ENCODE assay signal across 8 cellular contexts in the genomic region with DNA sequence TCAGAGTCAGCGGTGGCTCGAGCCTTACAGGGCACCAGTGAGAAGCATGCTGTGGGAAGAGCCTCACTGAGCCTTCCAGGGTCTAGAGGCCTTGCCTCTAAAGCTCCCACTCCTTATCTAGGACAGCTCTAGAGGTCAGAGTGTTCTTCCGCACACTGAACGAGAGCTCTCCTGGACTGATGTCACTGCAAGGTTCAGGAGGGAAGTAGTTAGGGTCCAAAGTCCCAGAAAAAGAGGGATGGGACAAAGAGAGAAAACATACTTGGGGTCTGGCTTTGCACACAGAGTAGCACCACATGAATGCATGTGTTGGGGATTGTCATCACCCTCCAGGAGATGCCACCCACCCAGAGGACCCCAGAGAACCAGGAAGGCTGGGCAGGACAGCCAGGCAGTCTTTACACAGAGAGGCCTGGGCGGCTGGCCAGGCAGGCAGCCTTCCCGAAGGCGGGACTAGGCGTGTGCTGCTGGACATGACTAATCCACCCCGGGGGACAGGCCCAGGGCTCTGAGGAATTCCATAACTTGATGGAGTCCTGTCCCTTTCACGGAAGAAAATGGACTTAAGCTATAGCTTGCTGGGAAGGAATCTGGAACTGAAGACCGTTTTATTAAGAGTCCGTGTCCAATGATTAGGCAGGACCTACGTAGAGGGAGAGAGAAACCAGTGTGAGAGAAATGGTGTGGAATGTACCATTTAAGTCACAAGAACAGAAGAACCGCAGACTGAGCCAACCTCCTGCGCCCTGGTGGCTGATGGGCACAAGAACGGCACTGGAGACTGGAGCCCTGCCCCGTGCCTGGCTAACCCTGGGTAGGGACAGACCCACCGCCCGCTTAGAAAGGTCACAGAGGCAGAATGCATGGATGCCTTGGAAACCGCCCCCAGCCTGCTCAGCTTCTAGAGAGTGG. TPM values are rescaled to one million over a fixed set of nuclear protein-coding genes. Genes with fewer than 3 reads are reported as not detected.
DNase-seq lines count a peak whose midpoint lies in the region; ATAC-seq and TF ChIP-seq lines count a peak whose summit lies in the region.

No MANE protein-coding gene starts in this region.

- WGBS in SK-N-SH (ENCODE audit: low lambda C conversion rate), result 58% methylated on average over 12 of the region's 20 CpGs

- peak overlapping the region; percentile 60 to 97 for H3K27ac ChIP-seq in SK-N-SH (ENCODE audit: low read depth in 2 of 2, low read length in 1 of 2)
- H3K27ac ChIP-seq in GM23338 (ENCODE audit: low read depth), result no peak overlapping the region

- ATAC-seq in GM23338, result no peak
- no peak for ATAC-seq in GM19328 (IDR thresholded peaks at IDR 0.05; ENCODE audit: unreplicated experiment)
- ATAC-seq in HG02970 (IDR thresholded peaks at IDR 0.05; ENCODE audit: low FRiP score, unreplicated experiment), result no peak

- H3K27ac Mint-ChIP-seq in osteocyte (ENCODE audit: unreplicated experiment), result peak overlapping the region; percentile 94
- H3K27ac Mint-ChIP-seq in GM23338, result no peak overlapping the region

- H4K20me1 ChIP-seq in SK-N-SH (ENCODE audit: insufficient read depth), result peaks cover 84% of the 10 kb centered on the region
- peaks cover 40% of the 10 kb centered on the region for H4K20me1 ChIP-seq in GM23338 (replicated peaks; ENCODE audit: insufficient read depth)

- no peaks in the 10 kb centered on the region for H3K9me3 ChIP-seq in SK-N-SH

- H3K36me3 ChIP-seq in SK-N-SH (replicated peaks in 1 of 2; ENCODE audit: control insufficient read depth in 1 of 2, insufficient read depth in 2 of 2, low read length in 1 of 2) (peaks cover 10 to 65% of the 10 kb centered on the region in 2 experiments), GM23338 (ENCODE audit: insufficient read depth) (peaks cover 8% of the 10 kb centered on the region; the same call in 1 of the 2 replicates)

- H3K4me1 Mint-ChIP-seq in osteocyte (ENCODE audit: unreplicated experiment), result peaks cover 85% of the 10 kb centered on the region
- peaks cover 18% of the 10 kb centered on the region for H3K4me1 Mint-ChIP-seq in GM23338

- H3K4me3 ChIP-seq in SK-N-SH (ENCODE audit: low read depth in 2 of 2, low read length in 1 of 2) (no peak overlapping the region), GM23338 (no peak overlapping the region)

- H3K36me3 Mint-ChIP-seq in osteocyte (ENCODE audit: unreplicated experiment) (peaks cover 25% of the 10 kb centered on the region), GM23338 (ENCODE audit: low read depth) (peaks cover 62% of the 10 kb centered on the region)

- no peak for TF ChIP-seq RAD21 in SK-N-SH (IDR thresholded peaks at IDR 0.05; ENCODE audit: low read length)

- no peak for TF ChIP-seq EP300 in SK-N-SH (IDR thresholded peaks at IDR 0.05; ENCODE audit: borderline replicate concordance in 1 of 2, low read depth in 1 of 2, low read length in 1 of 2)

- peak overlapping the region; percentile 53 for H3K4me3 Mint-ChIP-seq in osteocyte (ENCODE audit: unreplicated experiment)
- H3K4me3 Mint-ChIP-seq in GM23338, result no peak overlapping the region

- H3K27me3 ChIP-seq in SK-N-SH (ENCODE audit: insufficient read depth) (no peaks in the 10 kb centered on the region), GM23338 (ENCODE audit: insufficient read depth) (no peaks in the 10 kb centered on the region)

- H3K9ac ChIP-seq in SK-N-SH, result peak overlapping the region; percentile 33; the same call in 1 of the 2 replicates

- no peaks in the 10 kb centered on the region for H3K27me3 Mint-ChIP-seq in osteocyte (ENCODE audit: unreplicated experiment)
- peaks cover 23% of the 10 kb centered on the region for H3K27me3 Mint-ChIP-seq in GM23338 (ENCODE audit: insufficient read depth, low read depth, poor library complexity)

- DNase-seq in AG09319 (ENCODE audit: extremely low read depth, low read depth) (peak; percentile 63), SK-N-SH (no peak), fibroblast of the conjunctiva (ENCODE audit: low read depth) (peak; percentile 64), osteocyte (ENCODE audit: extremely low spot score, unreplicated experiment) (peak; percentile 93), GM23338 (ENCODE audit: low spot score) (no peak), COR-L47 (lab: John Stamatoyannopoulos, UW) (no peak)

- TF ChIP-seq CTCF in AG09319 (IDR thresholded peaks at IDR 0.05; ENCODE audit: low read depth, low read length) (no peak), SK-N-SH (IDR thresholded peaks at IDR 0.05) (peak; percentile 22; the same call in 1 of the 2 replicates), osteocyte (IDR thresholded peaks at IDR 0.05) (no peak), GM23338 (conservative IDR thresholded peaks at IDR 0.05; ENCODE audit: low read depth in 2 of 2) (no peak)

- CTCF ChIA-PET in SK-N-SH (lab: Yijun Ruan, JAX), result interaction anchor here (0.9 to 7.2 kb wide), 2 partner anchors 17 to 72 kb away, joined by 3 to 39 read pairs; no protein-coding TSS in a partner anchor

- peaks cover 77% of the 10 kb centered on the region for H3K79me2 ChIP-seq in SK-N-SH (ENCODE audit: insufficient read depth)
- H3K79me2 ChIP-seq in GM23338 (replicated peaks; ENCODE audit: insufficient read depth), result peaks cover 21% of the 10 kb centered on the region

- H3K4me1 ChIP-seq in SK-N-SH (ENCODE audit: control insufficient read depth in 1 of 2, insufficient read depth in 2 of 2, low read depth in 1 of 2, low read length in 1 of 2), result peaks cover 17 to 47% of the 10 kb centered on the region in 2 experiments
- H3K4me1 ChIP-seq in GM23338 (ENCODE audit: insufficient read depth), result peaks cover 6% of the 10 kb centered on the region

- peak overlapping the region; percentile 41; the same call in 1 of the 2 replicates for H3K4me2 ChIP-seq in SK-N-SH
- H3K4me2 ChIP-seq in GM23338, result no peak overlapping the region

- POLR2A ChIA-PET in SK-N-SH (lab: Yijun Ruan, JAX), result interaction anchor here (0.6 kb wide), 1 partner anchor 12 kb away, joined by 3 read pairs; no protein-coding TSS in a partner anchor

- H3K9me2 ChIP-seq in SK-N-SH, result no peaks in the 10 kb centered on the region
- H3K9me2 ChIP-seq in GM23338 (ENCODE audit: insufficient read depth), result no peaks in the 10 kb centered on the region

- H3F3A ChIP-seq in SK-N-SH (replicated peaks; ENCODE audit: insufficient read depth), result peaks cover 33% of the 10 kb centered on the region
- peaks cover 10% of the 10 kb centered on the region for H3F3A ChIP-seq in GM23338 (replicated peaks; ENCODE audit: low read depth)

- H3K9me3 Mint-ChIP-seq in osteocyte (ENCODE audit: unreplicated experiment), result no peaks in the 10 kb centered on the region
- no peaks in the 10 kb centered on the region; the same call in 2 of the 3 replicates for H3K9me3 Mint-ChIP-seq in GM23338

- H2AFZ ChIP-seq in SK-N-SH (ENCODE audit: low read depth) (no peak overlapping the region), GM23338 (no peak overlapping the region)

TF ChIP-seq in SK-N-SH, 30 proteins besides CTCF, POLR2A, EP300 and RAD21 (continues in another document):
- no peak for TF ChIP-seq NRF1 (IDR thresholded peaks at IDR 0.05; ENCODE audit: low read depth, low read length)
- TF ChIP-seq, protein P1, sequence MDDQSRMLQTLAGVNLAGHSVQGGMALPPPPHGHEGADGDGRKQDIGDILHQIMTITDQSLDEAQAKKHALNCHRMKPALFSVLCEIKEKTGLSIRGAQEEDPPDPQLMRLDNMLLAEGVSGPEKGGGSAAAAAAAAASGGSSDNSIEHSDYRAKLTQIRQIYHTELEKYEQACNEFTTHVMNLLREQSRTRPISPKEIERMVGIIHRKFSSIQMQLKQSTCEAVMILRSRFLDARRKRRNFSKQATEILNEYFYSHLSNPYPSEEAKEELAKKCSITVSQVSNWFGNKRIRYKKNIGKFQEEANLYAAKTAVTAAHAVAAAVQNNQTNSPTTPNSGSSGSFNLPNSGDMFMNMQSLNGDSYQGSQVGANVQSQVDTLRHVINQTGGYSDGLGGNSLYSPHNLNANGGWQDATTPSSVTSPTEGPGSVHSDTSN (IDR thresholded peaks at IDR 0.05), result peak; percentile 68
- TF ChIP-seq EZH2phosphoT487 (IDR thresholded peaks at IDR 0.05; ENCODE audit: borderline replicate concordance, low read depth), result no peak

TF ChIP-seq in GM23338, 12 proteins besides CTCF, POLR2A, EP300 and RAD21:
- TF ChIP-seq ZNF331 (CRISPR knock-in tag; IDR thresholded peaks at IDR 0.05; ENCODE audit: low read depth), result no peak
- TF ChIP-seq POLR2AphosphoS5 (IDR thresholded peaks at IDR 0.05; ENCODE audit: low read depth), result no peak

RNA-seq across cellular contexts. Expression of gene EPHX3, which starts 16.7 kb away (rescaled TPM):
- polyA plus RNA-seq in SK-N-SH (2012; rRNA removed) (0.15 and 0.28 TPM in 2 replicates), GM23338 (2016; fragmentation: Nextera tagmentation; extraction: Ambion mirVana) (19.7 and 19.8 TPM in 2 replicates)
- 0.03 and 0.04 TPM in 2 replicates for polyA plus RNA-seq in SK-N-SH (2012; cell fraction: cytosol; rRNA removed)
- 0.65 and 1.2 TPM in 2 replicates for polyA plus RNA-seq in SK-N-SH (2012; cell fraction: nucleus; rRNA removed)
- not detected in 2 replicates for total RNA-seq in osteocyte
- total RNA-seq in GM23338 (2014; rRNA removed; shearing (Covaris generic)), result 15.0 and 24.8 TPM in 2 replicates

RNA-seq across cellular contexts. Expression of gene NOTCH3, which starts 48.1 kb away (rescaled TPM):
- 4.5 and 7.0 TPM in 2 replicates for polyA plus RNA-seq in SK-N-SH (2012; rRNA removed)
- 2.8 and 5.1 TPM in 2 replicates for polyA plus RNA-seq in SK-N-SH (2012; cell fraction: cytosol; rRNA removed)
- 9.9 and 11.8 TPM in 2 replicates for polyA plus RNA-seq in SK-N-SH (2012; cell fraction: nucleus; rRNA removed)
- 178 and 200 TPM in 2 replicates for total RNA-seq in osteocyte
- total RNA-seq in GM23338 (2014; rRNA removed; shearing (Covaris generic)), result 151 and 172 TPM in 2 replicates
- 24.3 and 25.0 TPM in 2 replicates for polyA plus RNA-seq in GM23338 (2016; fragmentation: Nextera tagmentation; extraction: Ambion mirVana)

Comparison
In these comparisons a context has a peak if more than half of its experiments do, and no peak if none do; other contexts are left out.
1. DNase-seq: peak in AG09319 (single experiment), fibroblast of the conjunctiva (single experiment) and osteocyte (single experiment); none in SK-N-SH (single experiment), GM23338 (single experiment) and COR-L47 (single experiment).
2. RNA of gene EPHX3, which starts 16.7 kb away (total RNA-seq): 15.0 to 24.8 TPM in GM23338; not detected in osteocyte; every median in the first group is over 10 times any median in the second.